8 cellular contexts compared by ENCODE assay signal in genomic region chr16:26395700-26396099, GRCh38.
"Had no signal": no experiment of that assay in that cellular context is flagged by ENCODE, and none has a peak within 500 bp of the region (broad histone marks: within the 10 kb centered on the region; RNA-seq: fewer than 3 reads in every experiment).

No MANE protein-coding gene starts in this region.

- ATAC-seq: HCT116 had no signal

- DNase-seq: GM23248, GOT3, H7, HFFc6, IMR-90, KBM-7 had no signal

- H3K9me3 ChIP-seq: HAP-1 had no signal

- H3K27ac Mint-ChIP-seq: HFFc6 had no signal

- H3K36me3 ChIP-seq: HAP-1 had no signal

- H3K27ac ChIP-seq: GM23248 had no signal

- H3K4me3 ChIP-seq: GM23248, HAP-1 had no signal

- H3K9ac ChIP-seq: GM23248 had no signal

- H2AFZ ChIP-seq: GM23248 had no signal

- H3K4me1 ChIP-seq: HAP-1 had no signal

- H3K4me3 Mint-ChIP-seq: HFFc6 had no signal
